29 cellular contexts compared by ENCODE assay signal in genomic region chr16:13696017-13696416, GRCh38.
DNase-seq lines count a peak whose midpoint lies in the region; ATAC-seq, FAIRE-seq and TF ChIP-seq lines count a peak whose summit lies in the region.
"Had no signal": no experiment of that assay in that cellular context is flagged by ENCODE, and none has a peak within 500 bp of the region (broad histone marks: within the 10 kb centered on the region; RNA-seq: fewer than 3 reads in every experiment).

No MANE protein-coding gene starts in this region.

- H3K4me2 ChIP-seq in HepG2 (ENCODE audit: low read depth, low read length) = no peak overlapping the region
- H3K4me2 ChIP-seq: A549; BLaER1; BLaER1 treated with 17β-estradiol and CSF1 and Interleukin-3, amounts not matched to agents 10 nM and 100 nM had no signal

- H3K27me3 ChIP-seq in right lobe of liver (no peaks in the 10 kb centered on the region), HepG2 (ENCODE audit: control insufficient read depth in 1 of 2, insufficient read depth in 2 of 2, low read length in 2 of 2) (no peaks in the 10 kb centered on the region)
- H3K27me3 ChIP-seq: BE2C; BLaER1; BLaER1 treated with 17β-estradiol and CSF1 and Interleukin-3, amounts not matched to agents 10 nM and 100 nM had no signal

- H3K36me3 ChIP-seq in right lobe of liver (no peaks in the 10 kb centered on the region), HepG2 (replicated peaks in 1 of 2; ENCODE audit: control insufficient read depth in 1 of 2, insufficient read depth in 2 of 2, low read length in 2 of 2) (no peaks in the 10 kb centered on the region)
- H3K36me3 ChIP-seq: BE2C; BLaER1; BLaER1 treated with 17β-estradiol and CSF1 and Interleukin-3, amounts not matched to agents 10 nM and 100 nM had no signal

- H3K9me3 ChIP-seq in right lobe of liver (peaks cover 0 to 12% (median 1%) of the 10 kb centered on the region in 4 donors), HepG2 (ENCODE audit: low read length) (peaks cover 59% of the 10 kb centered on the region)
- H3K9me3 ChIP-seq: BE2C had no signal

- BruUV-seq in HepG2 (replicated peaks; lab: Mats Ljungman, UMichigan) = no TSS peak

- POLR2A ChIA-PET in HepG2 (lab: Yijun Ruan, JAX) = no interaction called here

- H3K9ac ChIP-seq in HepG2 (ENCODE audit: insufficient read depth, low read depth, low read length) = no peak overlapping the region
- H3K9ac ChIP-seq: BLaER1; BLaER1 treated with 17β-estradiol and CSF1 and Interleukin-3, amounts not matched to agents 10 nM and 100 nM had no signal

- no peaks in the 10 kb centered on the region for H3K4me1 ChIP-seq in right lobe of liver
- no peaks in the 10 kb centered on the region for H3K4me1 ChIP-seq in HepG2 (ENCODE audit: insufficient read depth, low read length)
- H3K4me1 ChIP-seq: A549; BE2C; BLaER1; BLaER1 treated with 17β-estradiol and CSF1 and Interleukin-3, amounts not matched to agents 10 nM and 100 nM; Caco-2 had no signal

- in situ Hi-C loops in HepG2 (cut with HindIII; ENCODE audit: extremely low pct_ligation_motif_present, low pct_unique_long_range_greater_than_20kb) = no loop called here

- CTCF ChIA-PET in HepG2 (lab: Yijun Ruan, JAX; ENCODE audit: low intra/inter-chr PET ratio, low total read pairs) = no interaction called here

- DNase-seq in right lobe of liver (no peak), HepG2 (ENCODE audit: low spot score) (no peak)
- DNase-seq: 8988T; ACHN; AML-193; BE2C; C1 segment of cervical spinal cord; Caco-2; Calu3; CD4-positive, alpha-beta memory T cell; CD4-positive, alpha-beta T cell; CD4-positive, CD25-positive, alpha-beta regulatory T cell; CD8-positive, alpha-beta memory T cell; CD8-positive, alpha-beta T cell; COR-L47; DMS 273 treated with DMSO at 0.1 percent for 48 hours; DMS153; DMS53; DMS79; DMS79 treated with DMSO at 0.1 percent for 48 hours; DND-41; EL had no signal

- intact Hi-C loops in right lobe of liver (cut with DNase I) = no loop called here
- intact Hi-C loops in HepG2 (cut with micrococcal nuclease; ENCODE audit: unreplicated experiment) = no loop called here

- no peak for TF ChIP-seq POLR2A in right lobe of liver (IDR thresholded peaks at IDR 0.05)
- no peak for TF ChIP-seq POLR2A in HepG2 (IDR thresholded peaks at IDR 0.05; ENCODE audit: insufficient read depth in 1 of 2, low read depth in 2 of 2, low read length in 2 of 2)

- no peak for FAIRE-seq in HepG2 (lab: Jason Lieb, UNC)
- FAIRE-seq: A204.1, A549, D721Med had no signal

- H3K4me3 ChIP-seq in right lobe of liver = no peak overlapping the region
- no peak overlapping the region for H3K4me3 ChIP-seq in HepG2 (replicated peaks in 1 of 3; ENCODE audit: insufficient read depth in 1 of 3, low read depth in 2 of 3, low read length in 3 of 3)
- H3K4me3 ChIP-seq: A549; BLaER1; BLaER1 treated with 17β-estradiol and CSF1 and Interleukin-3, amounts not matched to agents 10 nM and 100 nM had no signal

- no peak for TF ChIP-seq RAD21 in HepG2 (CRISPR knock-in tag; IDR thresholded peaks at IDR 0.05)

- H3K27ac ChIP-seq in right lobe of liver = no peak overlapping the region
- no peak overlapping the region for H3K27ac ChIP-seq in HepG2 (ENCODE audit: extremely low read length, insufficient read depth, low read length)
- H3K27ac ChIP-seq: 22Rv1; A549; BLaER1; BLaER1 treated with 17β-estradiol and CSF1 and Interleukin-3, amounts not matched to agents 10 nM and 100 nM; C4-2B had no signal

- peak in 3 of 4 donors; percentile 28 to 94 (median 69) for ATAC-seq in right lobe of liver
- no peak for ATAC-seq in HepG2
- ATAC-seq: A549; CD8-positive, alpha-beta T cell had no signal

- TF ChIP-seq CTCF in right lobe of liver (IDR thresholded peaks at IDR 0.05) = no peak
- TF ChIP-seq CTCF in HepG2 (CRISPR knock-in tag; IDR thresholded peaks at IDR 0.05) = no peak

- TF ChIP-seq EP300 in HepG2 (IDR thresholded peaks at IDR 0.05; ENCODE audit: low read depth in 2 of 2, low read length in 2 of 2) (no peak), HepG2 (CRISPR knock-in tag; IDR thresholded peaks at IDR 0.05; ENCODE audit: borderline replicate concordance) (no peak)

- H4K20me1 ChIP-seq in HepG2 (ENCODE audit: insufficient read depth, low read length) = no peaks in the 10 kb centered on the region
- H4K20me1 ChIP-seq: BLaER1; BLaER1 treated with 17β-estradiol and CSF1 and Interleukin-3, amounts not matched to agents 10 nM and 100 nM had no signal

- no peaks in the 10 kb centered on the region for H3K79me2 ChIP-seq in HepG2 (ENCODE audit: insufficient read depth, low read length)

- no peak overlapping the region for H2AFZ ChIP-seq in HepG2 (ENCODE audit: low read length)

TF ChIP-seq in HepG2, 621 proteins besides CTCF, POLR2A, EP300 and RAD21:
- no peak for TF ChIP-seq ZNF10 (CRISPR knock-in tag; IDR thresholded peaks at IDR 0.05; ENCODE audit: borderline replicate concordance, low read depth)
- TF ChIP-seq MXI1 (IDR thresholded peaks at IDR 0.05; ENCODE audit: borderline replicate concordance, low read depth, low read length) = no peak
- TF ChIP-seq MTA3 (CRISPR knock-in tag; IDR thresholded peaks at IDR 0.05) = no peak
- no peak for TF ChIP-seq ZBTB26 (CRISPR knock-in tag; IDR thresholded peaks at IDR 0.05; ENCODE audit: borderline replicate concordance)
- TF ChIP-seq IKZF4 (CRISPR knock-in tag; IDR thresholded peaks at IDR 0.05; ENCODE audit: borderline replicate concordance, low read depth, not compliant biosample characterization) = no peak
- TF ChIP-seq GTF3A (CRISPR knock-in tag; conservative IDR thresholded peaks at IDR 0.05) = no peak
- no peak for TF ChIP-seq ZNF468 (CRISPR knock-in tag; IDR thresholded peaks at IDR 0.05)
- TF ChIP-seq NAIF1 (CRISPR knock-in tag; IDR thresholded peaks at IDR 0.05; ENCODE audit: borderline replicate concordance) = no peak
- TF ChIP-seq FOSL1 (CRISPR knock-in tag; IDR thresholded peaks at IDR 0.05; ENCODE audit: borderline replicate concordance) = no peak
- no peak for TF ChIP-seq MED8 (CRISPR knock-in tag; IDR thresholded peaks at IDR 0.05; ENCODE audit: insufficient replicate concordance)
- no peak for TF ChIP-seq ZNF432 (CRISPR knock-in tag; IDR thresholded peaks at IDR 0.05; ENCODE audit: borderline replicate concordance)
